8 cellular contexts compared by ENCODE assay signal in genomic region chr7:75092892-75093249, GRCh38. TPM values are rescaled to one million over a fixed set of nuclear protein-coding genes. Genes with fewer than 3 reads are reported as not detected.
DNase-seq lines count a peak whose midpoint lies in the region; ATAC-seq and TF ChIP-seq lines count a peak whose summit lies in the region.
"Not testable (repeated sequence)": the region's sequence is repeated elsewhere in the genome, so short reads cannot be mapped to it uniquely, and the experiment has no call there.

No MANE protein-coding gene starts in this region.

- peak overlapping the region; percentile 81 for H3K27ac ChIP-seq in 22Rv1
- H3K27ac ChIP-seq in epithelial cell of prostate, result peak overlapping the region; percentile 71

- ATAC-seq in GM19328 (IDR thresholded peaks at IDR 0.05; ENCODE audit: unreplicated experiment) (peak; percentile 97), HG03025 (IDR thresholded peaks at IDR 0.05; ENCODE audit: low FRiP score, unreplicated experiment) (peak; percentile 93), mucosa of descending colon (peak; percentile 98)

- H3K4me3 ChIP-seq in mucosa of descending colon, result peak overlapping the region; percentile 68

- not testable (repeated sequence) for TF ChIP-seq CTCF in 22Rv1 (IDR thresholded peaks at IDR 0.05); mucosa of descending colon (IDR thresholded peaks at IDR 0.05)

- peak; percentile 37; the same call in 1 of the 2 replicates for TF ChIP-seq POLR2A in Raji (IDR thresholded peaks at IDR 0.05; ENCODE audit: insufficient read depth, low read depth, low read length)

- intact Hi-C loops in mucosa of descending colon (cut with DNase I, micrococcal nuclease), result not testable (repeated sequence)

- not testable (repeated sequence) for H3K4me1 ChIP-seq in mucosa of descending colon (ENCODE audit: low read depth)

- H3K36me3 ChIP-seq in mucosa of descending colon (ENCODE audit: low read depth), result not testable (repeated sequence)

- DNase-seq in activated T-cell treated with anti-CD3 and anti-CD28 coated beads, Interleukin-2, amount 50 U/mL, for 48 hours, result peak; percentile 92 to 94
- DNase-seq in epithelial cell of prostate (ENCODE audit: low read depth, low spot score), result not testable (repeated sequence)
- DNase-seq in mucosa of descending colon, result peak; percentile 88 to 98 (median 94)
- DNase-seq in stimulated activated CD4-positive, alpha-beta T cell treated with anti-CD3 and anti-CD28 coated beads, Interleukin-4, amount 100 ng/mL, for 24 hours, result peak; percentile 90

- H3K9me3 ChIP-seq in mucosa of descending colon, result not testable (repeated sequence)

RNA-seq across cellular contexts. Expression of gene GTF2IRD2B, which starts 0.5 kb away (rescaled TPM):
- total RNA-seq in mucosa of descending colon, result 10 to 100 TPM; 33.2 to 66.0 (median 51.3) TPM

RNA-seq across cellular contexts. Expression of gene RCC1L, which starts 19.3 kb away (rescaled TPM):
- total RNA-seq in mucosa of descending colon, result 10 to 100 TPM; 33.3 to 42.9 (median 35.4) TPM
